ENCODE assay signal across 18 cellular contexts in genomic region chr13:110194456-110194855, GRCh38.
DNase-seq lines count a peak whose midpoint lies in the region; ATAC-seq and TF ChIP-seq lines count a peak whose summit lies in the region.
"Had no signal": no experiment of that assay in that cellular context is flagged by ENCODE, and none has a peak within 500 bp of the region (broad histone marks: within the 10 kb centered on the region; RNA-seq: fewer than 3 reads in every experiment).

No MANE protein-coding gene starts in this region.

- H3K27ac ChIP-seq in smooth muscle cell (ENCODE audit: low read depth), result peak overlapping the region; percentile 90
- H3K27ac ChIP-seq in CD4-positive, alpha-beta memory T cell (ENCODE audit: low read depth, low read length), result no peak overlapping the region
- H3K27ac ChIP-seq: GM23248 had no signal

- 57% methylated on average over 8 of the region's 8 CpGs for whole genome bisulfite sequencing in smooth muscle cell (ENCODE audit: low lambda C conversion rate)

- H2AFZ ChIP-seq in smooth muscle cell (ENCODE audit: low read depth), result no peak overlapping the region
- H2AFZ ChIP-seq: GM23248 had no signal

- intact Hi-C loops in CD4-positive, alpha-beta memory T cell (cut with micrococcal nuclease), result no loop called here

- H3K79me2 ChIP-seq in smooth muscle cell (ENCODE audit: low read depth), result no peaks in the 10 kb centered on the region

- H3K27me3 Mint-ChIP-seq in endothelial cell (ENCODE audit: unreplicated experiment), result peaks cover 28% of the 10 kb centered on the region
- peaks cover 10 to 23% of the 10 kb centered on the region in 2 donors for H3K27me3 Mint-ChIP-seq in CD4-positive, alpha-beta memory T cell

- DNase-seq in amniotic epithelial cell (ENCODE audit: low read depth) (peak; percentile 70), endothelial cell (ENCODE audit: low spot score) (no peak), iris pigment epithelial cell (ENCODE audit: low read depth) (peak; percentile 34), smooth muscle cell (lab: John Stamatoyannopoulos, UW; ENCODE audit: unreplicated experiment) (no peak), KG1 (lab: John Stamatoyannopoulos, UW) (no peak)
- no peak for DNase-seq in CD4-positive, alpha-beta memory T cell
- DNase-seq: C1 segment of cervical spinal cord; CD8-positive, alpha-beta T cell; DMS 273 treated with DMSO at 0.1 percent for 48 hours; DMS79; EL; GDM1; GM23248; H7; HCEC 1CT had no signal

- H3K27ac Mint-ChIP-seq in endothelial cell (ENCODE audit: unreplicated experiment), result no peak overlapping the region
- no peak overlapping the region for H3K27ac Mint-ChIP-seq in CD4-positive, alpha-beta memory T cell
- H3K27ac Mint-ChIP-seq: CD8-positive, alpha-beta T cell had no signal

- CTCF ChIA-PET in CD4-positive, alpha-beta memory T cell (lab: Charles Lee; ENCODE audit: partially characterized antibody), result no interaction called here

- ATAC-seq in GM21717 (IDR thresholded peaks at IDR 0.05; ENCODE audit: unreplicated experiment), result no peak
- ATAC-seq in GM21447 (IDR thresholded peaks at IDR 0.05; ENCODE audit: unreplicated experiment), result no peak
- ATAC-seq: CD8-positive, alpha-beta T cell; GM12878 had no signal

- peaks cover 27% of the 10 kb centered on the region for H3K36me3 ChIP-seq in smooth muscle cell (ENCODE audit: low read depth)
- no peaks in the 10 kb centered on the region for H3K36me3 ChIP-seq in CD4-positive, alpha-beta memory T cell (ENCODE audit: insufficient read depth, low read length)

- peaks cover 52% of the 10 kb centered on the region for H3K4me1 Mint-ChIP-seq in endothelial cell (ENCODE audit: unreplicated experiment)
- no peaks in the 10 kb centered on the region for H3K4me1 Mint-ChIP-seq in CD4-positive, alpha-beta memory T cell

- H3K9ac ChIP-seq in smooth muscle cell (ENCODE audit: low read depth), result no peak overlapping the region
- H3K9ac ChIP-seq: GM23248 had no signal

- peaks cover 46% of the 10 kb centered on the region for H4K20me1 ChIP-seq in smooth muscle cell (ENCODE audit: low read depth)

- no peaks in the 10 kb centered on the region for H3K27me3 ChIP-seq in smooth muscle cell (ENCODE audit: low read depth)
- H3K27me3 ChIP-seq in CD4-positive, alpha-beta memory T cell (ENCODE audit: insufficient read depth, low read length), result no peaks in the 10 kb centered on the region

- H3K4me1 ChIP-seq in smooth muscle cell (ENCODE audit: low read depth), result peaks cover 7% of the 10 kb centered on the region
- H3K4me1 ChIP-seq in CD4-positive, alpha-beta memory T cell (ENCODE audit: insufficient read depth, low read length), result no peaks in the 10 kb centered on the region

- peaks cover 90% of the 10 kb centered on the region for H3F3A ChIP-seq in smooth muscle cell (ENCODE audit: low read depth)

- TF ChIP-seq CTCF in endothelial cell (IDR thresholded peaks at IDR 0.05; ENCODE audit: unreplicated experiment) (no peak), smooth muscle cell (IDR thresholded peaks at IDR 0.05; ENCODE audit: borderline replicate concordance, insufficient read depth, poor library complexity, severe bottlenecking) (no peak)

- H3K9me3 ChIP-seq in smooth muscle cell (replicated peaks; ENCODE audit: low read depth), result no peaks in the 10 kb centered on the region
- H3K9me3 ChIP-seq in CD4-positive, alpha-beta memory T cell (ENCODE audit: control insufficient read depth in 1 of 2, low read length in 2 of 2), result no peaks in the 10 kb centered on the region

- H3K9me3 Mint-ChIP-seq in endothelial cell (ENCODE audit: unreplicated experiment), result no peaks in the 10 kb centered on the region
- H3K9me3 Mint-ChIP-seq in CD4-positive, alpha-beta memory T cell, result peaks cover 0 to 2% (median 0%) of the 10 kb centered on the region in 8 donors
- H3K9me3 Mint-ChIP-seq: CD8-positive, alpha-beta T cell had no signal

- no peak overlapping the region for H3K4me3 ChIP-seq in smooth muscle cell
- no peak overlapping the region for H3K4me3 ChIP-seq in CD4-positive, alpha-beta memory T cell (ENCODE audit: low read length in 2 of 2)
- H3K4me3 ChIP-seq: GM12878, GM23248 had no signal

- POLR2A ChIA-PET in CD4-positive, alpha-beta memory T cell (lab: Charles Lee; ENCODE audit: partially characterized antibody), result no interaction called here

- H3K36me3 Mint-ChIP-seq in endothelial cell (ENCODE audit: low read depth, unreplicated experiment), result peaks cover 91% of the 10 kb centered on the region
- H3K36me3 Mint-ChIP-seq in CD4-positive, alpha-beta memory T cell, result no peaks in the 10 kb centered on the region
- H3K36me3 Mint-ChIP-seq: CD8-positive, alpha-beta T cell had no signal

- no peak overlapping the region for H3K4me2 ChIP-seq in smooth muscle cell

- peak overlapping the region; percentile 42 for H3K4me3 Mint-ChIP-seq in endothelial cell (ENCODE audit: unreplicated experiment)
- H3K4me3 Mint-ChIP-seq in CD4-positive, alpha-beta memory T cell, result no peak overlapping the region
- H3K4me3 Mint-ChIP-seq: CD8-positive, alpha-beta T cell had no signal

Comparison
In these comparisons a context has a peak if more than half of its experiments do, and no peak if none do; other contexts are left out.
1. DNase-seq: peak in amniotic epithelial cell (single experiment) and iris pigment epithelial cell (single experiment); none in endothelial cell (single experiment), smooth muscle cell (single experiment), CD4-positive, alpha-beta memory T cell (0 of 5) and KG1 (single experiment).